ENCODE assay signal across 15 cellular contexts in genomic region chr3:71551286-71551919, GRCh38. TPM values are rescaled to one million over a fixed set of nuclear protein-coding genes. Genes with fewer than 3 reads are reported as not detected.
DNase-seq lines count a peak whose midpoint lies in the region; FAIRE-seq lines count a peak whose summit lies in the region.
"Had no signal": no experiment of that assay in that cellular context is flagged by ENCODE, and none has a peak within 500 bp of the region (broad histone marks: within the 10 kb centered on the region; RNA-seq: fewer than 3 reads in every experiment).

No MANE protein-coding gene starts in this region.

- no peaks in the 10 kb centered on the region for H3K36me3 ChIP-seq in skeletal muscle satellite cell (ENCODE audit: insufficient read depth, low read length)
- H3K36me3 ChIP-seq: colonic mucosa, gastroesophageal sphincter had no signal

- DNase-seq in HCEC 1CT (peak; percentile 69), RPMI7951 (ENCODE audit: low read depth) (peak; percentile 48), dermis microvascular lymphatic vessel endothelial cell (ENCODE audit: low read depth in 2 of 2) (peak; percentile 4 to 59), frontal cortex (ENCODE audit: low spot score in 2 of 2) (no peak), GM19239 (ENCODE audit: insufficient read length, low spot score) (no peak), H4 (ENCODE audit: low spot score) (no peak)
- DNase-seq: activated naive CD4-positive, alpha-beta T cell treated with anti-CD3 and anti-CD28 coated beads, Interleukin-2, amount 50 U/mL, for 16 hours; colonic mucosa; kidney; naive thymus-derived CD4-positive, alpha-beta T cell; NCI-H1105 treated with DMSO at 0.1 percent for 48 hours; NCI-H524 treated with DMSO at 0.1 percent for 48 hours; SHP77 treated with DMSO at 0.1 percent for 48 hours had no signal

- FAIRE-seq in frontal cortex (lab: Jason Lieb, UNC) (no peak), GM19239 (lab: Jason Lieb, UNC) (no peak)

- H3K9ac ChIP-seq in skeletal muscle satellite cell (ENCODE audit: low read depth, low read length): peak overlapping the region; percentile 13

- no peaks in the 10 kb centered on the region for H3K9me3 ChIP-seq in skeletal muscle satellite cell (replicated peaks; ENCODE audit: low read length)
- H3K9me3 ChIP-seq: colonic mucosa, gastroesophageal sphincter had no signal

- H3K4me3 ChIP-seq in skeletal muscle satellite cell (ENCODE audit: low read length): no peak overlapping the region
- H3K4me3 ChIP-seq: colonic mucosa, gastroesophageal sphincter had no signal

- no peaks in the 10 kb centered on the region for H3K27me3 ChIP-seq in skeletal muscle satellite cell (ENCODE audit: control insufficient read depth, insufficient read depth, low read length)
- H3K27me3 ChIP-seq: colonic mucosa, gastroesophageal sphincter had no signal

- peaks cover 21% of the 10 kb centered on the region for H3K4me1 ChIP-seq in skeletal muscle satellite cell (ENCODE audit: control insufficient read depth, insufficient read depth, low read length)
- H3K4me1 ChIP-seq: colonic mucosa had no signal

- peak overlapping the region; percentile 56 for H3K4me2 ChIP-seq in skeletal muscle satellite cell (ENCODE audit: low read length)

RNA-seq across cellular contexts. Expression of gene FOXP1, which starts 32.1 kb away (rescaled TPM):
- 28.1 and 35.9 TPM in 2 replicates for total RNA-seq in RPMI7951 (2014; rRNA removed; shearing (Covaris generic))
- total RNA-seq in dermis microvascular lymphatic vessel endothelial cell (56.7 and 80.3 TPM in 2 replicates), frontal cortex (118 TPM)
- 42.6 and 49.4 TPM in 2 replicates for total RNA-seq in skeletal muscle satellite cell (2012; rRNA removed)
- total RNA-seq in H4 (2014; rRNA removed; shearing (Covaris generic)): 13.1 and 15.9 TPM in 2 replicates

Comparison
In these comparisons a context has a peak if more than half of its experiments do, and no peak if none do; other contexts are left out.
1. DNase-seq: peak in HCEC 1CT (single experiment), RPMI7951 (single experiment) and dermis microvascular lymphatic vessel endothelial cell (2 of 2); none in frontal cortex (0 of 2), GM19239 (single experiment) and H4 (single experiment).